ENCODE assay signal across 23 cellular contexts in the genomic region with DNA sequence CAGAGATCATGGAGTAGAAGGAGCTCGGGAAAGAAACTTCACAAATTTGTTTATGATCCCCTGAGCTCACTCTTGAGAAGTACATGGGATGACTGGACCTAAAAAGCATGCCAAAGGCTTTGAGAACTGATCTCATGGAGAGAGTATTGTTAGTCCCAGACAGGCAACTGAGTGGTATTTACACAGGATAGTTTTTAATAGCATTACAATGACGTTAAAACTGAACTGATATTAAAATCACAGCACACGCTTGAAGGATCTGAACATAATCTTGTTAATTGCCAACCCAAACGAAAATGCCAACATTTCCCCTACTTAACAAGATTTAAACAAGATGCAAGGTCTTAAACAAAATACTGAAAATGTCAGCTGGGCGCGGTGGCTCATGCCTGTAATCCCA.
DNase-seq lines count a peak whose midpoint lies in the region; ATAC-seq and TF ChIP-seq lines count a peak whose summit lies in the region.
"Had no signal": no experiment of that assay in that cellular context is flagged by ENCODE, and none has a peak within 500 bp of the region (broad histone marks: within the 10 kb centered on the region; RNA-seq: fewer than 3 reads in every experiment).

No MANE protein-coding gene starts in this region.

- H3K9me3 Mint-ChIP-seq in GM23338: peaks cover 20% of the 10 kb centered on the region; the same call in 2 of the 3 replicates
- H3K9me3 Mint-ChIP-seq in HFFc6: peaks cover 11% of the 10 kb centered on the region

- DNase-seq in GM23338 (ENCODE audit: low spot score) (no peak), HFFc6 (no peak), NCI-H82 treated with DMSO at 0.1 percent for 48 hours (lab: John Stamatoyannopoulos, UW; ENCODE audit: unreplicated experiment) (peak; percentile 81), iris pigment epithelial cell (ENCODE audit: low read depth) (peak; percentile 4), brain microvascular endothelial cell (no peak), NCI-H1092 (lab: John Stamatoyannopoulos, UW) (no peak)
- DNase-seq: 8988T; ACHN; AML-193; BE2C; CD4-positive, alpha-beta T cell; CD8-positive, alpha-beta memory T cell; DMS 273 treated with DMSO at 0.1 percent for 48 hours; DMS79; EL; GDM1; GOT3; H7 had no signal

- H3K27me3 Mint-ChIP-seq in GM23338 (ENCODE audit: insufficient read depth, low read depth, poor library complexity) (peaks cover 2% of the 10 kb centered on the region), HFFc6 (ENCODE audit: insufficient read depth) (no peaks in the 10 kb centered on the region; the same call in 1 of the 2 replicates)
- H3K27me3 Mint-ChIP-seq: CD4-positive, alpha-beta T cell; CD8-positive, alpha-beta memory T cell had no signal

- H3K27ac Mint-ChIP-seq in GM23338: no peak overlapping the region
- no peak overlapping the region for H3K27ac Mint-ChIP-seq in HFFc6
- H3K27ac Mint-ChIP-seq: CD14-positive monocyte; CD4-positive, alpha-beta T cell; CD8-positive, alpha-beta memory T cell had no signal

- no peaks in the 10 kb centered on the region for H3K9me2 ChIP-seq in GM23338 (ENCODE audit: insufficient read depth)

- H3F3A ChIP-seq in GM23338 (replicated peaks; ENCODE audit: low read depth): no peaks in the 10 kb centered on the region

- peaks cover 16% of the 10 kb centered on the region; the same call in 2 of the 3 replicates for H3K36me3 Mint-ChIP-seq in GM23338 (ENCODE audit: low read depth)
- H3K36me3 Mint-ChIP-seq in HFFc6 (ENCODE audit: low read depth): peaks cover 6% of the 10 kb centered on the region; the same call in 1 of the 2 replicates
- H3K36me3 Mint-ChIP-seq: CD14-positive monocyte; CD8-positive, alpha-beta memory T cell had no signal

- in situ Hi-C loops in brain microvascular endothelial cell (cut with HindIII; ENCODE audit: low pct_ligation_motif_present, low sequenced_read_pairs): no loop called here

- H3K4me1 ChIP-seq in GM23338 (ENCODE audit: insufficient read depth): peaks cover 12% of the 10 kb centered on the region; the same call in 1 of the 2 replicates
- H3K4me1 ChIP-seq: A549; BE2C; BLaER1 treated with 17β-estradiol and CSF1 and Interleukin-3, amounts not matched to agents 10 nM and 100 nM had no signal

- H3K4me3 Mint-ChIP-seq in GM23338 (no peak overlapping the region), HFFc6 (peak overlapping the region; percentile 43; the same call in 1 of the 2 replicates)
- H3K4me3 Mint-ChIP-seq: CD14-positive monocyte; CD4-positive, alpha-beta T cell; CD8-positive, alpha-beta memory T cell had no signal

- H2AFZ ChIP-seq in GM23338: peak overlapping the region; percentile 75; the same call in 1 of the 2 replicates

- H3K27me3 ChIP-seq in GM23338 (ENCODE audit: insufficient read depth) (no peaks in the 10 kb centered on the region), brain microvascular endothelial cell (replicated peaks) (no peaks in the 10 kb centered on the region)
- H3K27me3 ChIP-seq: BE2C; BLaER1 treated with 17β-estradiol and CSF1 and Interleukin-3, amounts not matched to agents 10 nM and 100 nM had no signal

- no peaks in the 10 kb centered on the region for H4K20me1 ChIP-seq in GM23338 (replicated peaks; ENCODE audit: insufficient read depth)
- H4K20me1 ChIP-seq: BLaER1 treated with 17β-estradiol and CSF1 and Interleukin-3, amounts not matched to agents 10 nM and 100 nM had no signal

- H3K27ac ChIP-seq in GM23338 (ENCODE audit: low read depth): no peak overlapping the region; the same call in 1 of the 2 replicates
- H3K27ac ChIP-seq in brain microvascular endothelial cell: no peak overlapping the region
- H3K27ac ChIP-seq: A549; BLaER1 treated with 17β-estradiol and CSF1 and Interleukin-3, amounts not matched to agents 10 nM and 100 nM had no signal

- no peak overlapping the region; the same call in 1 of the 2 replicates for H3K4me2 ChIP-seq in GM23338
- H3K4me2 ChIP-seq: A549; BLaER1 treated with 17β-estradiol and CSF1 and Interleukin-3, amounts not matched to agents 10 nM and 100 nM had no signal

- no peaks in the 10 kb centered on the region for H3K36me3 ChIP-seq in GM23338 (ENCODE audit: insufficient read depth)
- no peaks in the 10 kb centered on the region for H3K36me3 ChIP-seq in brain microvascular endothelial cell (replicated peaks)
- H3K36me3 ChIP-seq: BE2C; BLaER1 treated with 17β-estradiol and CSF1 and Interleukin-3, amounts not matched to agents 10 nM and 100 nM had no signal

- peaks cover 15% of the 10 kb centered on the region for H3K4me1 Mint-ChIP-seq in GM23338
- H3K4me1 Mint-ChIP-seq in HFFc6 (ENCODE audit: low read depth): no peaks in the 10 kb centered on the region; the same call in 1 of the 2 replicates
- H3K4me1 Mint-ChIP-seq: CD14-positive monocyte; CD8-positive, alpha-beta memory T cell had no signal

- TF ChIP-seq CTCF in GM23338 (conservative IDR thresholded peaks at IDR 0.05; ENCODE audit: low read depth in 2 of 2): no peak
- TF ChIP-seq CTCF in HFFc6 (IDR thresholded peaks at IDR 0.05): no peak
- no peak for TF ChIP-seq CTCF in brain microvascular endothelial cell (IDR thresholded peaks at IDR 0.05; ENCODE audit: low read depth, low read length, missing control alignments)

- no peak for ATAC-seq in GM23338
- no peak for ATAC-seq in HG03095 (IDR thresholded peaks at IDR 0.05; ENCODE audit: unreplicated experiment)
- ATAC-seq: A549, HCT116 had no signal

- H3K4me3 ChIP-seq in GM23338: no peak overlapping the region
- H3K4me3 ChIP-seq in brain microvascular endothelial cell (ENCODE audit: low read depth, low read length): no peak overlapping the region
- H3K4me3 ChIP-seq: A549; BLaER1 treated with 17β-estradiol and CSF1 and Interleukin-3, amounts not matched to agents 10 nM and 100 nM had no signal

- H3K79me2 ChIP-seq in GM23338 (replicated peaks; ENCODE audit: insufficient read depth): no peaks in the 10 kb centered on the region

TF ChIP-seq in GM23338, 12 proteins besides CTCF, POLR2A, EP300 and RAD21:
- TF ChIP-seq, protein P1, sequence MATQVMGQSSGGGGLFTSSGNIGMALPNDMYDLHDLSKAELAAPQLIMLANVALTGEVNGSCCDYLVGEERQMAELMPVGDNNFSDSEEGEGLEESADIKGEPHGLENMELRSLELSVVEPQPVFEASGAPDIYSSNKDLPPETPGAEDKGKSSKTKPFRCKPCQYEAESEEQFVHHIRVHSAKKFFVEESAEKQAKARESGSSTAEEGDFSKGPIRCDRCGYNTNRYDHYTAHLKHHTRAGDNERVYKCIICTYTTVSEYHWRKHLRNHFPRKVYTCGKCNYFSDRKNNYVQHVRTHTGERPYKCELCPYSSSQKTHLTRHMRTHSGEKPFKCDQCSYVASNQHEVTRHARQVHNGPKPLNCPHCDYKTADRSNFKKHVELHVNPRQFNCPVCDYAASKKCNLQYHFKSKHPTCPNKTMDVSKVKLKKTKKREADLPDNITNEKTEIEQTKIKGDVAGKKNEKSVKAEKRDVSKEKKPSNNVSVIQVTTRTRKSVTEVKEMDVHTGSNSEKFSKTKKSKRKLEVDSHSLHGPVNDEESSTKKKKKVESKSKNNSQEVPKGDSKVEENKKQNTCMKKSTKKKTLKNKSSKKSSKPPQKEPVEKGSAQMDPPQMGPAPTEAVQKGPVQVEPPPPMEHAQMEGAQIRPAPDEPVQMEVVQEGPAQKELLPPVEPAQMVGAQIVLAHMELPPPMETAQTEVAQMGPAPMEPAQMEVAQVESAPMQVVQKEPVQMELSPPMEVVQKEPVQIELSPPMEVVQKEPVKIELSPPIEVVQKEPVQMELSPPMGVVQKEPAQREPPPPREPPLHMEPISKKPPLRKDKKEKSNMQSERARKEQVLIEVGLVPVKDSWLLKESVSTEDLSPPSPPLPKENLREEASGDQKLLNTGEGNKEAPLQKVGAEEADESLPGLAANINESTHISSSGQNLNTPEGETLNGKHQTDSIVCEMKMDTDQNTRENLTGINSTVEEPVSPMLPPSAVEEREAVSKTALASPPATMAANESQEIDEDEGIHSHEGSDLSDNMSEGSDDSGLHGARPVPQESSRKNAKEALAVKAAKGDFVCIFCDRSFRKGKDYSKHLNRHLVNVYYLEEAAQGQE (IDR thresholded peaks at IDR 0.05; ENCODE audit: unreplicated experiment): no peak
- TF ChIP-seq ZNF114 (CRISPR knock-in tag; IDR thresholded peaks at IDR 0.05) (no peak), ZNF331 (CRISPR knock-in tag; IDR thresholded peaks at IDR 0.05; ENCODE audit: low read depth) (no peak), EZH2 (IDR thresholded peaks at IDR 0.05; ENCODE audit: low read depth, unreplicated experiment) (no peak), NANOG (IDR thresholded peaks at IDR 0.05; ENCODE audit: borderline replicate concordance) (no peak)
TF ChIP-seq in GM23338: peak in this region for 0.

Comparison
In these comparisons a context has a peak if more than half of its experiments do, and no peak if none do; other contexts are left out.
1. DNase-seq: peak in NCI-H82 treated with DMSO at 0.1 percent for 48 hours (single experiment) and iris pigment epithelial cell (single experiment); none in GM23338 (single experiment), HFFc6 (single experiment), brain microvascular endothelial cell (single experiment) and NCI-H1092 (single experiment).